ENCODE assay signal across 14 cellular contexts in the genomic region with DNA sequence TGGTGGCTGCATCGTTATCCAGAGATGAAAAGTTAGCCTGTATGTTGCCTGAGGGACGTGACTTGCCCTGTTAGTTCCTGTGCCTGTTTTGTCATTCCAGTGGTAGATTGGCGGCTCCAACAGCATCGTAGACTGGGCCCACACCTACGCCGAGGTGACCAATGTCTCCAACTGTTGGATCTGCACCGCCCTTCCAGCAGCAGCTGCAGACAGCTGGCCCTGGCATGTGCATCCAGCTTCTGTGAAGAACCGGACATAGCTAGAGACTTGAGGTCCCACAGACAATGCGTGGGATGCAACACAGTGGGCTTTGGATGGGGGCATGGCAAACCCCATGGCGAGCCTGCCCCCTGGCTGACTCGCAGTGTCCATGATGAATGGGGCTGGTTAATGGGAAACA.
DNase-seq lines count a peak whose midpoint lies in the region; ATAC-seq and TF ChIP-seq lines count a peak whose summit lies in the region.
"Had no signal": no experiment of that assay in that cellular context is flagged by ENCODE, and none has a peak within 500 bp of the region (broad histone marks: within the 10 kb centered on the region; RNA-seq: fewer than 3 reads in every experiment).

No MANE protein-coding gene starts in this region.

- no peak overlapping the region for H2AFZ ChIP-seq in GM23338

- H3K36me3 Mint-ChIP-seq in nephron (ENCODE audit: low read depth): no peaks in the 10 kb centered on the region
- H3K36me3 Mint-ChIP-seq in GM23338 (ENCODE audit: low read depth): no peaks in the 10 kb centered on the region
- H3K36me3 Mint-ChIP-seq: CD14-positive monocyte; CD4-positive, alpha-beta memory T cell had no signal

- peak overlapping the region in 1 of 3 experiments; percentile 34 for H3K27ac Mint-ChIP-seq in nephron
- no peak overlapping the region for H3K27ac Mint-ChIP-seq in GM23338
- H3K27ac Mint-ChIP-seq: CD4-positive, alpha-beta memory T cell; H9 had no signal

- DNase-seq in heart left ventricle (peak; percentile 22 to 77 (median 71)), Right ventricle myocardium inferior (ENCODE audit: missing footprints) (no peak), left ventricle myocardium superior (peak; percentile 61), GM23338 (ENCODE audit: low spot score) (no peak), DMS153 (lab: John Stamatoyannopoulos, UW) (no peak)
- DNase-seq: 8988T; CD4-positive, alpha-beta memory T cell; DMS79 treated with DMSO at 0.1 percent for 48 hours; GF-D8 had no signal

- peak in 2 of 4 donors; percentile 12 to 51 for ATAC-seq in heart left ventricle
- no peak for ATAC-seq in Right ventricle myocardium inferior
- ATAC-seq in left ventricle myocardium superior: peak; percentile 16
- no peak for ATAC-seq in GM18502 (IDR thresholded peaks at IDR 0.05; ENCODE audit: poor library complexity, unreplicated experiment)
- no peak for ATAC-seq in GM23338

- TF ChIP-seq CTCF in heart left ventricle (IDR thresholded peaks at IDR 0.05) (no peak), nephron (IDR thresholded peaks at IDR 0.05; ENCODE audit: unreplicated experiment in 3 of 3) (no peak), GM23338 (conservative IDR thresholded peaks at IDR 0.05; ENCODE audit: low read depth in 2 of 2) (no peak; a peak in 1 of 4 replicates)

- TF ChIP-seq POLR2A in heart left ventricle (IDR thresholded peaks at IDR 0.05): no peak

- no peak overlapping the region for H3K4me3 ChIP-seq in heart left ventricle
- H3K4me3 ChIP-seq in GM23338: no peak overlapping the region
- H3K4me3 ChIP-seq: BLaER1 had no signal

- H3K79me2 ChIP-seq in GM23338 (replicated peaks; ENCODE audit: insufficient read depth): no peaks in the 10 kb centered on the region

- H3K4me2 ChIP-seq in GM23338: no peak overlapping the region
- H3K4me2 ChIP-seq: BLaER1 had no signal

- peak overlapping the region in 2 of 3 experiments; percentile 5 to 58 for H3K4me3 Mint-ChIP-seq in nephron
- H3K4me3 Mint-ChIP-seq in GM23338: no peak overlapping the region
- H3K4me3 Mint-ChIP-seq: CD14-positive monocyte; CD4-positive, alpha-beta memory T cell; H9 had no signal

- H3K9me2 ChIP-seq in GM23338 (ENCODE audit: insufficient read depth): no peaks in the 10 kb centered on the region

- WGBS in heart left ventricle, 4 donors: 72 to 85% (median 82%) methylated on average over 9 to 11 of the region's 11 CpGs

- no peaks in the 10 kb centered on the region for H3K9me3 ChIP-seq in heart left ventricle
- H3K9me3 ChIP-seq: BLaER1 had no signal

- H3K27me3 ChIP-seq in heart left ventricle (no peaks in the 10 kb centered on the region), GM23338 (ENCODE audit: insufficient read depth) (no peaks in the 10 kb centered on the region)
- H3K27me3 ChIP-seq: BLaER1 had no signal

- intact Hi-C loops in heart left ventricle (cut with DNase I) (loop anchor here in 4 of 10 donors (5.0 to 10.0 kb wide), 3 partner anchors 62 to 232 kb away; partner anchors contain the start of gene TMPO (in 2 of the 4)), Right ventricle myocardium inferior (cut with DNase I) (loop anchor here (10.0 kb wide), 1 partner anchor 572 kb away; no protein-coding TSS in a partner anchor), left ventricle myocardium superior (cut with micrococcal nuclease) (loop anchor here (10.0 kb wide), 1 partner anchor 82 kb away; no protein-coding TSS in a partner anchor)

- no peaks in the 10 kb centered on the region for H3F3A ChIP-seq in GM23338 (replicated peaks; ENCODE audit: low read depth)

- H3K4me1 ChIP-seq in heart left ventricle: peaks cover 0 to 37% (median 18%) of the 10 kb centered on the region in 12 donors
- peaks cover 7% of the 10 kb centered on the region; the same call in 1 of the 2 replicates for H3K4me1 ChIP-seq in GM23338 (ENCODE audit: insufficient read depth)

- peak overlapping the region in 1 of 12 donors; percentile 44 for H3K27ac ChIP-seq in heart left ventricle
- no peak overlapping the region for H3K27ac ChIP-seq in GM23338 (ENCODE audit: low read depth)
- H3K27ac ChIP-seq: BLaER1 had no signal

- H3K36me3 ChIP-seq in heart left ventricle (no peaks in the 10 kb centered on the region), GM23338 (ENCODE audit: insufficient read depth) (no peaks in the 10 kb centered on the region)
- H3K36me3 ChIP-seq: BLaER1 had no signal

- H3K9me3 Mint-ChIP-seq in nephron: no peaks in the 10 kb centered on the region
- H3K9me3 Mint-ChIP-seq in GM23338: no peaks in the 10 kb centered on the region
- H3K9me3 Mint-ChIP-seq: CD14-positive monocyte; CD4-positive, alpha-beta memory T cell; H9 had no signal

- H3K27me3 Mint-ChIP-seq in nephron (ENCODE audit: low read depth) (no peaks in the 10 kb centered on the region), GM23338 (ENCODE audit: insufficient read depth, low read depth, poor library complexity) (peaks cover 4% of the 10 kb centered on the region)

- peaks cover 51% of the 10 kb centered on the region for H3K4me1 Mint-ChIP-seq in nephron
- H3K4me1 Mint-ChIP-seq in GM23338: peaks cover 20% of the 10 kb centered on the region

- no peaks in the 10 kb centered on the region for H4K20me1 ChIP-seq in GM23338 (replicated peaks; ENCODE audit: insufficient read depth)
- H4K20me1 ChIP-seq: BLaER1 had no signal

TF ChIP-seq in GM23338, 12 proteins besides CTCF, POLR2A, EP300 and RAD21:
- no peak for TF ChIP-seq NANOG (IDR thresholded peaks at IDR 0.05; ENCODE audit: borderline replicate concordance)
- no peak for TF ChIP-seq POLR2AphosphoS5 (IDR thresholded peaks at IDR 0.05; ENCODE audit: low read depth)
- TF ChIP-seq ZNF462 (CRISPR knock-in tag; IDR thresholded peaks at IDR 0.05): no peak
- no peak for TF ChIP-seq STAT1 (IDR thresholded peaks at IDR 0.05; ENCODE audit: unreplicated experiment)
- TF ChIP-seq ZNF331 (CRISPR knock-in tag; IDR thresholded peaks at IDR 0.05; ENCODE audit: low read depth): no peak
- TF ChIP-seq EZH2phosphoT487 (IDR thresholded peaks at IDR 0.05; ENCODE audit: unreplicated experiment): no peak
- no peak for TF ChIP-seq CREB1 (CRISPR knock-in tag; IDR thresholded peaks at IDR 0.05; ENCODE audit: low read depth)
- TF ChIP-seq EZH2 (IDR thresholded peaks at IDR 0.05; ENCODE audit: low read depth, unreplicated experiment): no peak

Comparison
In these comparisons a context has a peak if more than half of its experiments do, and no peak if none do; other contexts are left out.
1. DNase-seq: peak in heart left ventricle (5 of 5) and left ventricle myocardium superior (single experiment); none in Right ventricle myocardium inferior (single experiment), GM23338 (single experiment) and DMS153 (single experiment).